ENCODE assay signal across 32 cellular contexts in the genomic region with DNA sequence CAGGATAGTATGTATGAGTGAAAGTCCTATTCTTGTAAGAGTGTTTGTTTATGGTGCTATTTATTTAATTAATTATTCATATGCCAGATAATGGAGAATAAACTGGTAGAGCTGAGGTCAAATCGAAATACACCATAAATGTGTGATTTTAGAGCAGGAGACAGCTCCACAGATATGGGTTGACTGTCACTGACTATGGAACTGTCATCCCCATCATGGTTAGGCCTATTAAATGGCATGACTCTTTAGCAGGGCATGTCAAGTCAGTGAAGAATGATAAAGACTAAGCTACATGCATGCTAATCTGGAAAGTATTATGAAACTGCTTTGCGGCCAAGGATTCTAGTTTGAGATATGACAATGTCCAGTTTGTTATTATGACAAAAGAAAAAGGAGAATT.
"Had no signal": no experiment of that assay in that cellular context is flagged by ENCODE, and none has a peak within 500 bp of the region (broad histone marks: within the 10 kb centered on the region; RNA-seq: fewer than 3 reads in every experiment).

No MANE protein-coding gene starts in this region.

- DNase-seq: activated CD4-positive, alpha-beta memory T cell treated with anti-CD3 and anti-CD28 coated beads, Interleukin-2, amount 10 ng/mL, durations not matched to agents 7 days and 5 days; activated CD4-positive, alpha-beta T cell treated with anti-CD3 and anti-CD28 coated beads for 1 hour; activated CD4-positive, alpha-beta T cell treated with anti-CD3 and anti-CD28 coated beads for 48 hours; activated CD4-positive, CD25-positive, alpha-beta regulatory T cell; activated CD8-positive, alpha-beta memory T cell treated with anti-CD3 and anti-CD28 coated beads for 24 hours; activated CD8-positive, alpha-beta memory T cell treated with anti-CD3 and anti-CD28 coated beads, Interleukin-2, amount 10 ng/mL, durations not matched to agents 7 days and 5 days; activated CD8-positive, alpha-beta memory T cell treated with anti-CD3 and anti-CD28 coated beads, Interleukin-2, amount 50 U/mL, for 48 hours; activated effector memory CD4-positive, alpha-beta T cell treated with anti-CD3 and anti-CD28 coated beads, Interleukin-2, amount 50 U/mL, for 16 hours; activated naive CD4-positive, alpha-beta T cell; activated naive CD4-positive, alpha-beta T cell treated with anti-CD3 and anti-CD28 coated beads, Interleukin-2, amount 50 U/mL, for 16 hours; activated naive CD8-positive, alpha-beta T cell treated with anti-CD3 and anti-CD28 coated beads for 36 hours; activated T-cell treated with anti-CD3 and anti-CD28 coated beads, Interleukin-2, amount 50 U/mL, for 1 hour; activated T-cell treated with anti-CD3 and anti-CD28 coated beads, Interleukin-2, amount 50 U/mL, for 72 hours; amniotic stem cell; aorta; brain microvascular endothelial cell; central memory CD4-positive, alpha-beta T cell; NCI-H1436 treated with DMSO at 0.1 percent for 48 hours; NCI-H1694 treated with DMSO at 0.1 percent for 48 hours; NCI-H2029; NCI-H2107; NCI-H226; NCI-H510A; NCI-H526; SHP77; SJCRH30; T1000; WERI-Rb-1 had no signal

- ATAC-seq: activated CD8-positive, alpha-beta memory T cell treated with anti-CD3 and anti-CD28 coated beads, Interleukin-2, amount 10 ng/mL, durations not matched to agents 7 days and 5 days; activated T-cell treated with anti-CD3 and anti-CD28 coated beads, Interleukin-2, amount 50 U/mL, for 72 hours; activated T-helper 17 cell treated with anti-CD3 and anti-CD28 coated beads, Interleukin-2, amount 50 U/mL, for 72 hours; K562; Panc1 had no signal

- FAIRE-seq: colon, K562 had no signal
